In genomic region chr2:86221066-86221684, GRCh38 we compare ENCODE assay signal across 8 cellular contexts. TPM values are rescaled to one million over a fixed set of nuclear protein-coding genes. Genes with fewer than 3 reads are reported as not detected.
DNase-seq lines count a peak whose midpoint lies in the region; ATAC-seq, FAIRE-seq and TF ChIP-seq lines count a peak whose summit lies in the region.

No MANE protein-coding gene starts in this region.

- H4K8ac ChIP-seq in H1 (ENCODE audit: extremely low read depth, insufficient read depth, low read length) = no peak overlapping the region; the same call in 1 of the 2 replicates

- no peak overlapping the region; the same call in 1 of the 2 replicates for H3K18ac ChIP-seq in H1 (ENCODE audit: extremely low read depth, low read length)

- H3K23me2 ChIP-seq in H1 (ENCODE audit: low read depth, low read length) = no peaks in the 10 kb centered on the region

- H2BK20ac ChIP-seq in H1 (ENCODE audit: low read length) = no peak overlapping the region

- H3K27me3 Mint-ChIP-seq in activated CD4-positive, alpha-beta T cell treated with anti-CD3 and anti-CD28 coated beads, Interleukin-2, amount 10 ng/mL, durations not matched to agents 7 days and 5 days = no peaks in the 10 kb centered on the region

- POLR2A ChIA-PET in activated CD4-positive, alpha-beta T cell treated with anti-CD3 and anti-CD28 coated beads, Interleukin-2, amount 10 ng/mL, durations not matched to agents 7 days and 5 days (lab: Charles Lee) = no interaction called here
- POLR2A ChIA-PET in H1 (lab: Charles Lee; ENCODE audit: partially characterized antibody) = interaction anchor here (0.6 to 1.5 kb wide), 4 partner anchors 10 to 84 kb away, joined by 3 to 4 read pairs (median 4); partner anchors contain the start of genes IMMT and MRPL35

- H4K20me1 ChIP-seq in H1 (replicated peaks in 1 of 2; ENCODE audit: control insufficient read depth in 1 of 2, insufficient read depth in 2 of 2, low read length in 2 of 2) (no peaks in the 10 kb centered on the region), neural cell (ENCODE audit: insufficient read depth) (no peaks in the 10 kb centered on the region)

- no peak overlapping the region for H3K27ac ChIP-seq in H1 (ENCODE audit: low read depth, low read length)
- H3K27ac ChIP-seq in neural cell (ENCODE audit: low read length) = no peak overlapping the region

- no peak overlapping the region for H2AK5ac ChIP-seq in H1 (ENCODE audit: low read depth, low read length)

- no peak for TF ChIP-seq POLR2A in H1 (IDR thresholded peaks at IDR 0.05; ENCODE audit: control extremely low read depth in 1 of 2, low read depth in 2 of 2, low read length in 2 of 2)

- H3K56ac ChIP-seq in H1 (replicated peaks; ENCODE audit: insufficient read length, low read depth, low read length) = no peak overlapping the region

- H3K27me3 ChIP-seq in H1 (replicated peaks in 1 of 4; ENCODE audit: control insufficient read depth in 3 of 4, extremely low read depth in 1 of 4, insufficient read depth in 3 of 4, low read length in 3 of 4) (no peaks in the 10 kb centered on the region), neural cell (ENCODE audit: insufficient read depth, low read depth, low read length) (no peaks in the 10 kb centered on the region)

- peak; percentile 55 for ATAC-seq in GM19351 (IDR thresholded peaks at IDR 0.05; ENCODE audit: unreplicated experiment)
- no peak for ATAC-seq in HG02852 (IDR thresholded peaks at IDR 0.05; ENCODE audit: unreplicated experiment)

- H2AFZ ChIP-seq in H1 (ENCODE audit: low read length) = peak overlapping the region; percentile 49; the same call in 1 of the 2 replicates
- no peak overlapping the region for H2AFZ ChIP-seq in neural cell (ENCODE audit: low read depth, low read length)

- no peak overlapping the region for H3K27ac Mint-ChIP-seq in activated CD4-positive, alpha-beta T cell treated with anti-CD3 and anti-CD28 coated beads, Interleukin-2, amount 10 ng/mL, durations not matched to agents 7 days and 5 days

- H3K4me1 Mint-ChIP-seq in activated CD4-positive, alpha-beta T cell treated with anti-CD3 and anti-CD28 coated beads, Interleukin-2, amount 10 ng/mL, durations not matched to agents 7 days and 5 days = peaks cover 56% of the 10 kb centered on the region

- no peak overlapping the region for H3K4me3 ChIP-seq in H1 (ENCODE audit: extremely low read depth in 1 of 4, insufficient read depth in 2 of 4, low read depth in 3 of 4, low read length in 4 of 4)
- no peak overlapping the region for H3K4me3 ChIP-seq in neural cell (ENCODE audit: low read length)

- H3K4me2 ChIP-seq in H1 (ENCODE audit: insufficient read depth in 1 of 2, low read depth in 2 of 2, low read length in 2 of 2) (no peak overlapping the region), neural cell (ENCODE audit: low read length) (no peak overlapping the region)

- H3K36me3 ChIP-seq in H1 (ENCODE audit: control insufficient read depth in 2 of 4, insufficient read depth in 4 of 4, low read length in 3 of 4) = no peaks in the 10 kb centered on the region
- no peaks in the 10 kb centered on the region for H3K36me3 ChIP-seq in neural cell (ENCODE audit: insufficient read depth, low read length)

- H3K4ac ChIP-seq in H1 (replicated peaks; ENCODE audit: insufficient read length, low read depth, low read length) = no peak overlapping the region

- no peak overlapping the region for H2BK12ac ChIP-seq in H1 (ENCODE audit: low read depth, low read length)

- H3K79me2 ChIP-seq in H1 (ENCODE audit: control insufficient read depth in 1 of 2, insufficient read depth in 2 of 2, low read length in 2 of 2) (no peaks in the 10 kb centered on the region), neural cell (replicated peaks; ENCODE audit: insufficient read depth, low read length) (no peaks in the 10 kb centered on the region)

- no peak overlapping the region for H3K23ac ChIP-seq in H1 (ENCODE audit: insufficient read length)

- WGBS in H1 (ENCODE audit: extremely low coverage in 1 of 2, insufficient coverage in 1 of 2, insufficient read length in 1 of 2, insufficient replicate concordance in 2 of 2, low coverage in 1 of 2, low lambda C conversion rate in 2 of 2, missing lambda C conversion rate in 1 of 2), 2 experiments = 68% methylated on average over 5 of the region's 5 CpGs; no CpG with 5 or more reads in 1 of the 2 experiments

- no peaks in the 10 kb centered on the region for H3K79me1 ChIP-seq in H1 (ENCODE audit: low read depth, low read length)

- H3K4me1 ChIP-seq in H1 (replicated peaks in 1 of 4; ENCODE audit: control insufficient read depth in 3 of 4, insufficient read depth in 4 of 4, low read length in 3 of 4) = peaks cover 2 to 12% (median 5%) of the 10 kb centered on the region in 4 experiments; a peak in 4 of 7 replicates

- H3K9me3 Mint-ChIP-seq in activated CD4-positive, alpha-beta T cell treated with anti-CD3 and anti-CD28 coated beads, Interleukin-2, amount 10 ng/mL, durations not matched to agents 7 days and 5 days = peaks cover 7% of the 10 kb centered on the region

- no peak overlapping the region for H2BK120ac ChIP-seq in H1 (replicated peaks; ENCODE audit: low read depth, low read length)

- peaks cover 7% of the 10 kb centered on the region for H3F3A ChIP-seq in neural cell (ENCODE audit: insufficient read depth, low read length, poor library complexity, severe bottlenecking)

- no peak overlapping the region for H2BK15ac ChIP-seq in H1 (ENCODE audit: low read length)

- TF ChIP-seq CTCF in AG09319 (IDR thresholded peaks at IDR 0.05; ENCODE audit: low read depth, low read length) (peak; percentile 93), H1 (IDR thresholded peaks at IDR 0.05; ENCODE audit: control extremely low read depth in 1 of 3, insufficient read depth in 1 of 3, low read depth in 1 of 3, low read length in 3 of 3) (peak; percentile 79 to 87 (median 84)), neural cell (IDR thresholded peaks at IDR 0.05; ENCODE audit: poor library complexity, severe bottlenecking) (peak; percentile 54)

- CTCF ChIA-PET in activated CD4-positive, alpha-beta T cell treated with anti-CD3 and anti-CD28 coated beads, Interleukin-2, amount 10 ng/mL, durations not matched to agents 7 days and 5 days (lab: Charles Lee) = interaction anchor here (0.9 to 1.9 kb wide), 10 partner anchors 12 to 222 kb away, joined by 3 to 6 read pairs (median 4); no protein-coding TSS in a partner anchor
- CTCF ChIA-PET in H1 (lab: Charles Lee; ENCODE audit: partially characterized antibody) = interaction anchor here (0.6 to 6.8 kb wide), 42 partner anchors 8 to 220 kb away, joined by 3 to 62 read pairs (median 4); partner anchors contain the start of gene KDM3A

- H3K9me2 ChIP-seq in neural cell (ENCODE audit: insufficient read depth, low read length) = no peaks in the 10 kb centered on the region

- H3K9me3 ChIP-seq in H1 (ENCODE audit: insufficient read depth in 2 of 2, low read depth in 1 of 2, low read length in 1 of 2) (no peaks in the 10 kb centered on the region), neural cell (ENCODE audit: low read length) (no peaks in the 10 kb centered on the region)

- no peak overlapping the region for H3K9ac ChIP-seq in H1 (replicated peaks in 1 of 4; ENCODE audit: extremely low read depth in 1 of 4, low read depth in 3 of 4, low read length in 3 of 4)
- H3K9ac ChIP-seq in neural cell (ENCODE audit: low read length) = no peak overlapping the region

- DNase-seq in AG09319 (ENCODE audit: extremely low read depth, low read depth) (no peak), NCI-H446 treated with DMSO at 0.1 percent for 48 hours (lab: John Stamatoyannopoulos, UW) (peak; percentile 24), H1 (ENCODE audit: low read depth in 1 of 2, low spot score in 2 of 2) (no peak), ureter (ENCODE audit: low spot score) (peak; percentile 66)
- peak; percentile 70 for DNase-seq in activated CD4-positive, alpha-beta T cell treated with anti-CD3 and anti-CD28 coated beads, Interleukin-2, amount 10 ng/mL, durations not matched to agents 7 days and 5 days

- H3K36me3 Mint-ChIP-seq in activated CD4-positive, alpha-beta T cell treated with anti-CD3 and anti-CD28 coated beads, Interleukin-2, amount 10 ng/mL, durations not matched to agents 7 days and 5 days (ENCODE audit: low read depth) = peaks cover 7% of the 10 kb centered on the region

- no peak overlapping the region for H3K4me3 Mint-ChIP-seq in activated CD4-positive, alpha-beta T cell treated with anti-CD3 and anti-CD28 coated beads, Interleukin-2, amount 10 ng/mL, durations not matched to agents 7 days and 5 days

- H4K91ac ChIP-seq in H1 (replicated peaks; ENCODE audit: insufficient read length, low read length) = no peak overlapping the region

- H3K14ac ChIP-seq in H1 (ENCODE audit: insufficient read length) = no peak overlapping the region

- TF ChIP-seq RAD21 in H1 (IDR thresholded peaks at IDR 0.05 in 1 of 2, conservative IDR thresholded peaks at IDR 0.05 in 1 of 2; ENCODE audit: low read depth in 2 of 2, low read length in 2 of 2) = peak; percentile 81 to 89
- TF ChIP-seq RAD21 in neural cell (conservative IDR thresholded peaks at IDR 0.05) = peak; percentile 43

- no peak overlapping the region for H2BK5ac ChIP-seq in H1 (ENCODE audit: low read depth, low read length)

- H4K5ac ChIP-seq in H1 (ENCODE audit: insufficient read length, low read depth, low read length) = no peak overlapping the region

- TF ChIP-seq EP300 in H1 (IDR thresholded peaks at IDR 0.05; ENCODE audit: borderline replicate concordance in 1 of 2, low read depth in 2 of 2, low read length in 2 of 2) = no peak
- TF ChIP-seq EP300 in neural cell (conservative IDR thresholded peaks at IDR 0.05; ENCODE audit: poor library complexity, severe bottlenecking) = no peak

- no peak for FAIRE-seq in H1 (lab: Jason Lieb, UNC)

RNA-seq across cellular contexts. Expression of gene MRPL35, which starts 21.9 kb away (rescaled TPM):
- total RNA-seq in activated CD4-positive, alpha-beta T cell treated with anti-CD3 and anti-CD28 coated beads, Interleukin-2, amount 10 ng/mL, durations not matched to agents 7 days and 5 days = 10 to 100 TPM; 45.0 to 58.0 TPM
- total RNA-seq in H1 (2021; fragmentation: NEBNext Ultra II Directional; extraction: Animal tissue kit (Norgen Biotek cat#: 25700)) = 42.3 and 44.5 TPM in 2 replicates
- 32.4 and 51.2 TPM in 2 replicates for polyA plus RNA-seq in H1 (2011; rRNA removed)
- 34.5 TPM for polyA plus RNA-seq in H1 (2011; cell fraction: cytosol; rRNA removed)
- 30.7 TPM for polyA plus RNA-seq in H1 (2011; cell fraction: nucleus; rRNA removed)
- 27.0 to 36.8 TPM (median 33.0 TPM) in 4 replicates for polyA plus RNA-seq in H1 (2012, experiment 1 of 2)
- polyA plus RNA-seq in H1 (2012, experiment 2 of 2) = 14.4 TPM
- 36.0 TPM for polyA plus RNA-seq in H1 (2013, experiment 1 of 2)
- 35.3 TPM for polyA plus RNA-seq in H1 (2013, experiment 2 of 2)
- polyA minus RNA-seq in H1 (2011; rRNA and poly(A)+ RNA removed) = 48.0 and 55.3 TPM in 2 replicates
- polyA minus RNA-seq in H1 (2011; cell fraction: cytosol; rRNA and poly(A)+ RNA removed) = 17.0 TPM
- 36.1 TPM for polyA minus RNA-seq in H1 (2011; cell fraction: nucleus; rRNA and poly(A)+ RNA removed)
- polyA plus RNA-seq in neural cell = 51.1 and 51.5 TPM in 2 replicates
- 42.3 and 47.5 TPM in 2 replicates for polyA minus RNA-seq in neural cell
- total RNA-seq in ureter = 42.1 TPM

RNA-seq across cellular contexts. Expression of gene IMMT, which starts 25.9 kb away (rescaled TPM):
- total RNA-seq in activated CD4-positive, alpha-beta T cell treated with anti-CD3 and anti-CD28 coated beads, Interleukin-2, amount 10 ng/mL, durations not matched to agents 7 days and 5 days = 100 to 1,000 TPM; 130 to 135 TPM
- 103 and 105 TPM in 2 replicates for total RNA-seq in H1 (2021; fragmentation: NEBNext Ultra II Directional; extraction: Animal tissue kit (Norgen Biotek cat#: 25700))
- polyA plus RNA-seq in H1 (2011; rRNA removed) (28.9 and 37.7 TPM in 2 replicates), neural cell (44.9 and 45.9 TPM in 2 replicates)
- polyA plus RNA-seq in H1 (2011; cell fraction: cytosol; rRNA removed) = 46.8 TPM
- 38.2 TPM for polyA plus RNA-seq in H1 (2011; cell fraction: nucleus; rRNA removed)
- polyA plus RNA-seq in H1 (2012, experiment 1 of 2) = 78.4 to 97.7 TPM (median 85.7 TPM) in 4 replicates
- 14.8 TPM for polyA plus RNA-seq in H1 (2012, experiment 2 of 2)
- polyA plus RNA-seq in H1 (2013, experiment 1 of 2) = 79.4 TPM
- polyA plus RNA-seq in H1 (2013, experiment 2 of 2) = 74.8 TPM
- 55.1 and 77.5 TPM in 2 replicates for polyA minus RNA-seq in H1 (2011; rRNA and poly(A)+ RNA removed)
- polyA minus RNA-seq in H1 (2011; cell fraction: cytosol; rRNA and poly(A)+ RNA removed) = 49.5 TPM
- polyA minus RNA-seq in H1 (2011; cell fraction: nucleus; rRNA and poly(A)+ RNA removed) = 51.9 TPM
- 81.6 and 85.9 TPM in 2 replicates for polyA minus RNA-seq in neural cell
- total RNA-seq in ureter = 91.6 TPM

Comparison
In these comparisons a context has a peak if more than half of its experiments do, and no peak if none do; other contexts are left out.
1. DNase-seq: peak in NCI-H446 treated with DMSO at 0.1 percent for 48 hours (single experiment), activated CD4-positive, alpha-beta T cell treated with anti-CD3 and anti-CD28 coated beads, Interleukin-2, amount 10 ng/mL, durations not matched to agents 7 days and 5 days (single experiment) and ureter (single experiment); none in AG09319 (single experiment) and H1 (0 of 2).
2. Peak in every context shown above with its lines, with median percentiles within 50 percentile points of each other: CTCF ChIP-seq.